1 cellular context compared by ENCODE assay signal in genomic region chr6:109690740-109691687, GRCh38.
A peak's percentile ranks its signal among the peaks of the same experiment; 100 is the strongest.
TF ChIP-seq lines count a peak whose summit lies in the region.

AK9 (minus strand) TSS chr6:109691202; CDS start chr6:109675745, 15,457 bp downstream.
FIG4 (plus strand) TSS chr6:109691296; CDS start chr6:109691436, 140 bp downstream.

TF ChIP-seq in K562, 482 proteins besides CTCF, POLR2A, EP300 and RAD21 (continued from another document and continues in another):
- no peak for TF ChIP-seq ASH1L (IDR thresholded peaks at IDR 0.05; ENCODE audit: borderline replicate concordance, low read depth, partially characterized antibody)
- no peak for TF ChIP-seq MAFG (tag; conservative IDR thresholded peaks at IDR 0.05)
- TF ChIP-seq SP1 (CRISPR knock-in tag; IDR thresholded peaks at IDR 0.05): peak; percentile 58
- peak in 1 of 2 experiments; percentile 60; a peak in 2 of 4 replicates for TF ChIP-seq MNT (conservative IDR thresholded peaks at IDR 0.05)
- no peak for TF ChIP-seq SIN3B (IDR thresholded peaks at IDR 0.05; ENCODE audit: low read depth)
- no peak for TF ChIP-seq TSHZ1 (CRISPR knock-in tag; IDR thresholded peaks at IDR 0.05)
- TF ChIP-seq E2F3 (CRISPR knock-in tag; IDR thresholded peaks at IDR 0.05): no peak
- no peak for TF ChIP-seq COPS2 (conservative IDR thresholded peaks at IDR 0.05)
- TF ChIP-seq XRCC3 (IDR thresholded peaks at IDR 0.05): no peak
- TF ChIP-seq ARID2 (IDR thresholded peaks at IDR 0.05): no peak
- TF ChIP-seq CBX5 (IDR thresholded peaks at IDR 0.05; ENCODE audit: borderline replicate concordance, low read depth): no peak
- no peak for TF ChIP-seq ILK (tag; IDR thresholded peaks at IDR 0.05; ENCODE audit: borderline replicate concordance, low read depth)
- TF ChIP-seq FOXJ3 (CRISPR knock-in tag; IDR thresholded peaks at IDR 0.05): no peak
- TF ChIP-seq BHLHE40 (IDR thresholded peaks at IDR 0.05; ENCODE audit: low read length): 0 out of 2 replicates have a peak, but pooled peaks have one; percentile 8
- TF ChIP-seq ZFX (CRISPR knock-in tag; IDR thresholded peaks at IDR 0.05): peak; percentile 63
- 0 out of 2 replicates have a peak, but pooled peaks have one; percentile 22 for TF ChIP-seq CBX1 (IDR thresholded peaks at IDR 0.05; ENCODE audit: low read depth)
- 0 out of 2 replicates have a peak, but pooled peaks have one; percentile 30 for TF ChIP-seq ETV1 (tag; conservative IDR thresholded peaks at IDR 0.05; ENCODE audit: low read depth)
- no peak; the same call in 1 of the 2 replicates for TF ChIP-seq MYC (IDR thresholded peaks at IDR 0.05; ENCODE audit: low read depth, low read length)
- no peak for TF ChIP-seq MYC (CRISPR knock-in tag; IDR thresholded peaks at IDR 0.05; ENCODE audit: borderline replicate concordance, low read depth)
- peak; percentile 62 to 97 (median 96) for TF ChIP-seq YY1 (IDR thresholded peaks at IDR 0.05; ENCODE audit: borderline replicate concordance in 1 of 3, control insufficient read depth in 1 of 3, extremely low read depth in 1 of 3, insufficient read depth in 3 of 3, insufficient read length in 1 of 3, insufficient replicate concordance in 2 of 3, low read depth in 1 of 3, low read length in 2 of 3)
- 0 out of 2 replicates have a peak, but pooled peaks have one; percentile 24 for TF ChIP-seq NFRKB (IDR thresholded peaks at IDR 0.05; ENCODE audit: low read depth)
- no peak for TF ChIP-seq ZBTB33 (CRISPR knock-in tag; IDR thresholded peaks at IDR 0.05)
- no peak for TF ChIP-seq ZC3H8 (IDR thresholded peaks at IDR 0.05)
- no peak for TF ChIP-seq BRCA1 (IDR thresholded peaks at IDR 0.05)
- no peak for TF ChIP-seq BRCA1 (CRISPR knock-in tag; IDR thresholded peaks at IDR 0.05)
- TF ChIP-seq HIVEP1 (CRISPR knock-in tag; IDR thresholded peaks at IDR 0.05): no peak
- TF ChIP-seq ZFP30 (CRISPR knock-in tag; IDR thresholded peaks at IDR 0.05; ENCODE audit: borderline replicate concordance): no peak
- TF ChIP-seq SMARCE1 (IDR thresholded peaks at IDR 0.05): no peak
- no peak for TF ChIP-seq FUS (optimal IDR thresholded peaks at IDR 0.05; ENCODE audit: low read depth, low read length)
- no peak for TF ChIP-seq HMG20B (CRISPR knock-in tag; IDR thresholded peaks at IDR 0.05)
- no peak for TF ChIP-seq ZNF780A (CRISPR knock-in tag; IDR thresholded peaks at IDR 0.05)
- TF ChIP-seq MYNN (IDR thresholded peaks at IDR 0.05): no peak
- TF ChIP-seq MYNN (CRISPR knock-in tag; IDR thresholded peaks at IDR 0.05): no peak
- TF ChIP-seq ZNF3 (CRISPR knock-in tag; IDR thresholded peaks at IDR 0.05): no peak
- TF ChIP-seq TFAP4 (CRISPR knock-in tag; IDR thresholded peaks at IDR 0.05; ENCODE audit: borderline replicate concordance): peak; percentile 91
- no peak for TF ChIP-seq ZNF431 (CRISPR knock-in tag; IDR thresholded peaks at IDR 0.05)
- no peak for TF ChIP-seq CHAMP1 (IDR thresholded peaks at IDR 0.05)
- no peak for TF ChIP-seq CGGBP1 (CRISPR knock-in tag; IDR thresholded peaks at IDR 0.05)
- no peak for TF ChIP-seq ZNF561 (CRISPR knock-in tag; conservative IDR thresholded peaks at IDR 0.05)
- TF ChIP-seq ZBTB8A (IDR thresholded peaks at IDR 0.05; ENCODE audit: partially characterized antibody): no peak
- TF ChIP-seq KLF1 (tag; IDR thresholded peaks at IDR 0.05): no peak
- no peak for TF ChIP-seq ZEB2 (IDR thresholded peaks at IDR 0.05)
- no peak for TF ChIP-seq VEZF1 (CRISPR knock-in tag; IDR thresholded peaks at IDR 0.05)
- no peak for TF ChIP-seq PHF21A (IDR thresholded peaks at IDR 0.05; ENCODE audit: borderline replicate concordance, low read depth)
- no peak for TF ChIP-seq TAF9B (IDR thresholded peaks at IDR 0.05; ENCODE audit: partially characterized antibody)
- TF ChIP-seq NR0B1 (IDR thresholded peaks at IDR 0.05; ENCODE audit: partially characterized antibody): no peak
- no peak for TF ChIP-seq FOXK1 (CRISPR knock-in tag; IDR thresholded peaks at IDR 0.05; ENCODE audit: borderline replicate concordance)
- no peak for TF ChIP-seq NR2C2 (CRISPR knock-in tag; IDR thresholded peaks at IDR 0.05)
- peak; percentile 46; the same call in 1 of the 2 replicates for TF ChIP-seq NR2C2 (tag; IDR thresholded peaks at IDR 0.05)
- 0 out of 2 replicates have a peak, but pooled peaks have one; percentile 17 for TF ChIP-seq RUNX1 (IDR thresholded peaks at IDR 0.05; ENCODE audit: low read depth)
- no peak for TF ChIP-seq MAX (CRISPR knock-in tag; IDR thresholded peaks at IDR 0.05)
- no peak for TF ChIP-seq ZNF79 (CRISPR knock-in tag; IDR thresholded peaks at IDR 0.05; ENCODE audit: low read depth)
- no peak for TF ChIP-seq CHCHD3 (CRISPR knock-in tag; IDR thresholded peaks at IDR 0.05)
- no peak for TF ChIP-seq FOS (IDR thresholded peaks at IDR 0.05; ENCODE audit: extremely low read depth, insufficient read length)
- TF ChIP-seq EGR1 (conservative IDR thresholded peaks at IDR 0.05): no peak
- no peak for TF ChIP-seq MCM7 (IDR thresholded peaks at IDR 0.05)
- peak; percentile 40 for TF ChIP-seq KDM5B (IDR thresholded peaks at IDR 0.05; ENCODE audit: insufficient replicate concordance, low read depth, low read length)
- no peak for TF ChIP-seq TEAD2 (tag; IDR thresholded peaks at IDR 0.05)
- no peak for TF ChIP-seq KDM4B (IDR thresholded peaks at IDR 0.05; ENCODE audit: borderline replicate concordance in 2 of 2, low read depth in 1 of 2)
- TF ChIP-seq THRAP3 (IDR thresholded peaks at IDR 0.05; ENCODE audit: borderline replicate concordance): no peak
- no peak for TF ChIP-seq PHB2 (IDR thresholded peaks at IDR 0.05; ENCODE audit: low read depth)
- TF ChIP-seq PKNOX1 (IDR thresholded peaks at IDR 0.05): no peak
- TF ChIP-seq BRF1 (IDR thresholded peaks at IDR 0.05; ENCODE audit: borderline replicate concordance, extremely low read depth, insufficient read length): no peak
- no peak for TF ChIP-seq XRCC4 (IDR thresholded peaks at IDR 0.05; ENCODE audit: extremely low read depth, insufficient read depth, insufficient read length)
